In genomic region chr21:43380852-43381533, GRCh38 we compare ENCODE assay signal across 7 cellular contexts.
DNase-seq lines count a peak whose midpoint lies in the region; ATAC-seq and FAIRE-seq lines count a peak whose summit lies in the region.
"Not testable (repeated sequence)": the region's sequence is repeated elsewhere in the genome, so short reads cannot be mapped to it uniquely, and the experiment has no call there.

No MANE protein-coding gene starts in this region.

- not testable (repeated sequence) for H3K9me3 Mint-ChIP-seq in memory B cell

- ATAC-seq in GM18909 (IDR thresholded peaks at IDR 0.05; ENCODE audit: poor library complexity, unreplicated experiment) (peak; percentile 59), GM21390 (IDR thresholded peaks at IDR 0.05; ENCODE audit: unreplicated experiment) (peak; percentile 57), GM21717 (IDR thresholded peaks at IDR 0.05; ENCODE audit: unreplicated experiment) (peak; percentile 46), HG03066 (IDR thresholded peaks at IDR 0.05; ENCODE audit: low read depth, unreplicated experiment) (peak; percentile 71), HG03460 (IDR thresholded peaks at IDR 0.05; ENCODE audit: unreplicated experiment) (peak; percentile 66), memory B cell (ENCODE audit: low read depth) (peak; percentile 21)

- FAIRE-seq in GM18507 (lab: Jason Lieb, UNC) = peak; percentile 71

- not testable (repeated sequence) for H3K4me3 Mint-ChIP-seq in memory B cell

- H3K36me3 Mint-ChIP-seq in memory B cell = not testable (repeated sequence)

- not testable (repeated sequence) for H3K27ac Mint-ChIP-seq in memory B cell

- not testable (repeated sequence) for H3K4me1 Mint-ChIP-seq in memory B cell

- H3K27me3 Mint-ChIP-seq in memory B cell = not testable (repeated sequence)

- not testable (repeated sequence) for DNase-seq in GM18507 (ENCODE audit: extremely low spot score, insufficient read length, low read depth); memory B cell (ENCODE audit: low spot score in 2 of 2)

Comparison
In these comparisons a context has a peak if more than half of its experiments do, and no peak if none do; other contexts are left out.
1. ATAC-seq: peak in every context shown above with its lines; median percentile 71 in HG03066; 66 in HG03460; 59 in GM18909; 57 in GM21390; 46 in GM21717; 21 in memory B cell.